ENCODE assay signal across 11 cellular contexts in genomic region chr16:86565644-86566511, GRCh38. TPM values are rescaled to one million over a fixed set of nuclear protein-coding genes. Genes with fewer than 3 reads are reported as not detected.
A peak's percentile ranks its signal among the peaks of the same experiment; 100 is the strongest.
DNase-seq lines count a peak whose midpoint lies in the region; ATAC-seq and TF ChIP-seq lines count a peak whose summit lies in the region.
"Had no signal": no experiment of that assay in that cellular context is flagged by ENCODE, and none has a peak within 500 bp of the region (broad histone marks: within the 10 kb centered on the region; RNA-seq: fewer than 3 reads in every experiment).

No MANE protein-coding gene starts in this region.

- H3K36me3 Mint-ChIP-seq in CD4-positive, alpha-beta memory T cell = no peaks in the 10 kb centered on the region
- peaks cover 28% of the 10 kb centered on the region for H3K36me3 Mint-ChIP-seq in osteocyte (ENCODE audit: unreplicated experiment)

- H3K4me1 Mint-ChIP-seq in CD4-positive, alpha-beta memory T cell = peaks cover 10 to 34% (median 22%) of the 10 kb centered on the region in 4 donors
- H3K4me1 Mint-ChIP-seq in osteocyte (ENCODE audit: unreplicated experiment) = peaks cover 31% of the 10 kb centered on the region

- H3K4me3 Mint-ChIP-seq in CD4-positive, alpha-beta memory T cell = peak overlapping the region in 6 of 8 donors; percentile 17 to 56 (median 46)
- peak overlapping the region; percentile 78 for H3K4me3 Mint-ChIP-seq in osteocyte (ENCODE audit: unreplicated experiment)
- H3K4me3 Mint-ChIP-seq: activated CD4-positive, alpha-beta memory T cell treated with anti-CD3 and anti-CD28 coated beads, Interleukin-2, amount 10 ng/mL, durations not matched to agents 7 days and 5 days had no signal

- BruUV-seq in Panc1 (replicated peaks; lab: Mats Ljungman, UMichigan) = TSS peak; percentile 79

- H3K36me3 ChIP-seq in CD4-positive, alpha-beta memory T cell (ENCODE audit: insufficient read depth, low read length) = no peaks in the 10 kb centered on the region
- no peaks in the 10 kb centered on the region for H3K36me3 ChIP-seq in Panc1 (ENCODE audit: control insufficient read depth, insufficient read depth, low read length)

- no peak for DNase-seq in CD4-positive, alpha-beta memory T cell
- DNase-seq in Panc1 (ENCODE audit: low read depth, low spot score) = no peak
- no peak for DNase-seq in fibroblast of mammary gland (ENCODE audit: low read depth)
- DNase-seq in osteocyte (ENCODE audit: extremely low spot score, unreplicated experiment) = no peak
- no peak for DNase-seq in amniotic stem cell (lab: John Stamatoyannopoulos, UW)
- DNase-seq in HuH-7 (ENCODE audit: low spot score) = no peak
- DNase-seq: MM.1S had no signal

- ATAC-seq in Panc1 = no peak
- no peak for ATAC-seq in GM19395 (IDR thresholded peaks at IDR 0.05; ENCODE audit: unreplicated experiment)
- ATAC-seq in HG03108 (IDR thresholded peaks at IDR 0.05; ENCODE audit: unreplicated experiment) = no peak

- H3K9me3 Mint-ChIP-seq in CD4-positive, alpha-beta memory T cell = no peaks in the 10 kb centered on the region
- H3K9me3 Mint-ChIP-seq in osteocyte (ENCODE audit: unreplicated experiment) = no peaks in the 10 kb centered on the region
- H3K9me3 Mint-ChIP-seq: activated CD4-positive, alpha-beta memory T cell treated with anti-CD3 and anti-CD28 coated beads, Interleukin-2, amount 10 ng/mL, durations not matched to agents 7 days and 5 days had no signal

- CTCF ChIA-PET in CD4-positive, alpha-beta memory T cell (lab: Charles Lee; ENCODE audit: partially characterized antibody) = no interaction called here
- CTCF ChIA-PET in Panc1 (lab: Charles Lee) = no interaction called here

- peaks cover 18% of the 10 kb centered on the region for H3K4me1 ChIP-seq in CD4-positive, alpha-beta memory T cell (ENCODE audit: insufficient read depth, low read length)
- peaks cover 17% of the 10 kb centered on the region for H3K4me1 ChIP-seq in Panc1 (ENCODE audit: control insufficient read depth, insufficient read depth, low read length)

- H3K27ac ChIP-seq in CD4-positive, alpha-beta memory T cell (ENCODE audit: low read depth, low read length) = no peak overlapping the region
- peak overlapping the region; percentile 89 for H3K27ac ChIP-seq in Panc1 (ENCODE audit: low read length)

- H3K27me3 Mint-ChIP-seq in CD4-positive, alpha-beta memory T cell = peaks cover 42 to 64% of the 10 kb centered on the region in 2 donors
- no peaks in the 10 kb centered on the region for H3K27me3 Mint-ChIP-seq in osteocyte (ENCODE audit: unreplicated experiment)

- no peak overlapping the region for H3K4me3 ChIP-seq in CD4-positive, alpha-beta memory T cell (ENCODE audit: low read length in 2 of 2)
- H3K4me3 ChIP-seq in Panc1 (ENCODE audit: low read depth in 2 of 2, low read length in 2 of 2) (peak overlapping the region; percentile 25 to 63), fibroblast of mammary gland (ENCODE audit: control insufficient read depth, low read depth, low read length) (peak overlapping the region; percentile 47)
- H3K4me3 ChIP-seq: lung had no signal

- in situ Hi-C loops in Panc1 (cut with HindIII; ENCODE audit: low pct_unique_long_range_greater_than_20kb, low sequenced_read_pairs) = no loop called here

- H3K27ac Mint-ChIP-seq in CD4-positive, alpha-beta memory T cell = peak overlapping the region in 1 of 7 donors; percentile 42
- peak overlapping the region; percentile 95 for H3K27ac Mint-ChIP-seq in osteocyte (ENCODE audit: unreplicated experiment)
- H3K27ac Mint-ChIP-seq: activated CD4-positive, alpha-beta memory T cell treated with anti-CD3 and anti-CD28 coated beads, Interleukin-2, amount 10 ng/mL, durations not matched to agents 7 days and 5 days had no signal

- no peaks in the 10 kb centered on the region for H3K9me3 ChIP-seq in CD4-positive, alpha-beta memory T cell (ENCODE audit: control insufficient read depth in 1 of 2, low read length in 2 of 2)
- H3K9me3 ChIP-seq in Panc1 (ENCODE audit: control insufficient read depth, insufficient read depth, low read depth, low read length) = no peaks in the 10 kb centered on the region

- POLR2A ChIA-PET in CD4-positive, alpha-beta memory T cell (lab: Charles Lee; ENCODE audit: partially characterized antibody) = no interaction called here
- POLR2A ChIA-PET in Panc1 (lab: Charles Lee) = no interaction called here

- H3K27me3 ChIP-seq in CD4-positive, alpha-beta memory T cell (ENCODE audit: insufficient read depth, low read length) = peaks cover 35% of the 10 kb centered on the region
- H3K27me3 ChIP-seq in Panc1 (ENCODE audit: control insufficient read depth, insufficient read depth, low read length) = no peaks in the 10 kb centered on the region

- TF ChIP-seq CTCF in Panc1 (IDR thresholded peaks at IDR 0.05) = no peak
- no peak for TF ChIP-seq CTCF in fibroblast of mammary gland (conservative IDR thresholded peaks at IDR 0.05; ENCODE audit: control insufficient read depth, insufficient read depth, low read depth, low read length)
- no peak for TF ChIP-seq CTCF in osteocyte (IDR thresholded peaks at IDR 0.05)

- intact Hi-C loops in CD4-positive, alpha-beta memory T cell (cut with micrococcal nuclease) = loop anchor here (2.0 kb wide), 1 partner anchor 827 kb away; the partner anchor contains the start of gene MAP1LC3B
- intact Hi-C loops in Panc1 (cut with micrococcal nuclease; ENCODE audit: unreplicated experiment) = no loop called here

RNA-seq across cellular contexts. Expression of gene FOXC2, which starts 0.8 kb away (rescaled TPM):
- not detected for total RNA-seq in CD4-positive, alpha-beta memory T cell
- polyA plus RNA-seq in CD4-positive, alpha-beta memory T cell = not detected
- total RNA-seq in Panc1 (2021; ENCODE audit: unreplicated experiment) = 14.9 TPM
- 19.8 TPM for polyA plus RNA-seq in Panc1 (2012; ENCODE audit: insufficient read length)
- total RNA-seq in osteocyte = 91.8 and 93.4 TPM in 2 replicates
- total RNA-seq: activated CD4-positive, alpha-beta memory T cell treated with anti-CD3 and anti-CD28 coated beads, Interleukin-2, amount 10 ng/mL, durations not matched to agents 7 days and 5 days had no signal

RNA-seq across cellular contexts. Expression of gene MTHFSD, which starts 10.8 kb away (rescaled TPM):
- 10 to 100 TPM; 39.7 to 41.6 TPM for total RNA-seq in CD4-positive, alpha-beta memory T cell
- 10 to 100 TPM; 12.5 to 20.1 TPM for polyA plus RNA-seq in CD4-positive, alpha-beta memory T cell
- 16.5 TPM for total RNA-seq in Panc1 (2021; ENCODE audit: unreplicated experiment)
- 9.5 TPM for polyA plus RNA-seq in Panc1 (2012; ENCODE audit: insufficient read length)
- total RNA-seq in osteocyte = 12.1 and 14.1 TPM in 2 replicates

RNA-seq across cellular contexts. Expression of gene FOXL1, which starts 12.5 kb away (rescaled TPM):
- not detected for total RNA-seq in CD4-positive, alpha-beta memory T cell
- polyA plus RNA-seq in CD4-positive, alpha-beta memory T cell = not detected
- total RNA-seq in Panc1 (2021; ENCODE audit: unreplicated experiment) (9.3 TPM), osteocyte (6.4 and 9.3 TPM in 2 replicates)
- 22.1 TPM for polyA plus RNA-seq in Panc1 (2012; ENCODE audit: insufficient read length)
- total RNA-seq: activated CD4-positive, alpha-beta memory T cell treated with anti-CD3 and anti-CD28 coated beads, Interleukin-2, amount 10 ng/mL, durations not matched to agents 7 days and 5 days had no signal

RNA-seq across cellular contexts. Expression of gene FOXF1, which starts 55.6 kb away (rescaled TPM):
- total RNA-seq in CD4-positive, alpha-beta memory T cell = not detected
- not detected for polyA plus RNA-seq in CD4-positive, alpha-beta memory T cell
- total RNA-seq in Panc1 (2021; ENCODE audit: unreplicated experiment) (0.10 TPM), osteocyte (not detected in 2 replicates)
- polyA plus RNA-seq in Panc1 (2012; ENCODE audit: insufficient read length) = not detected
- total RNA-seq: activated CD4-positive, alpha-beta memory T cell treated with anti-CD3 and anti-CD28 coated beads, Interleukin-2, amount 10 ng/mL, durations not matched to agents 7 days and 5 days had no signal

Comparison
In these comparisons a context has a peak if more than half of its experiments do, and no peak if none do; other contexts are left out.
1. H3K4me3 ChIP-seq: peak in Panc1 (2 of 2) and fibroblast of mammary gland (single experiment); none in CD4-positive, alpha-beta memory T cell (0 of 2).
2. RNA of gene FOXC2, which starts 0.8 kb away (total RNA-seq): 91.8 to 93.4 TPM in osteocyte and 14.9 TPM in Panc1 (single experiment); not detected in CD4-positive, alpha-beta memory T cell; every median in the first group is over 10 times any median in the second.